ENCODE assay signal across 8 cellular contexts in genomic region chr6:125918681-125919566, GRCh38. TPM values are rescaled to one million over a fixed set of nuclear protein-coding genes. Genes with fewer than 3 reads are reported as not detected.
A peak's percentile ranks its signal among the peaks of the same experiment; 100 is the strongest.
DNase-seq lines count a peak whose midpoint lies in the region; ATAC-seq, FAIRE-seq and TF ChIP-seq lines count a peak whose summit lies in the region.

No MANE protein-coding gene starts in this region.

- peak overlapping the region; percentile 51 for H3K27ac ChIP-seq in fibroblast of lung (ENCODE audit: insufficient read depth, low read length)
- H3K27ac ChIP-seq in pancreas = peak overlapping the region; percentile 7 to 97 (median 64)

- CTCF ChIA-PET in activated CD4-positive, alpha-beta memory T cell treated with anti-CD3 and anti-CD28 coated beads, Interleukin-2, amount 10 ng/mL, durations not matched to agents 7 days and 5 days (lab: Charles Lee) = interaction anchor here (0.7 to 3.9 kb wide), 8 partner anchors 9 to 138 kb away, joined by 3 to 36 read pairs (median 6); partner anchors contain the start of genes HINT3 and NCOA7

- H3K9ac ChIP-seq in fibroblast of lung (ENCODE audit: insufficient read depth, low read length) = no peak overlapping the region

- no peaks in the 10 kb centered on the region for H3K36me3 ChIP-seq in fibroblast of lung (ENCODE audit: control insufficient read depth, insufficient read depth, low read length)
- peaks cover 0 to 16% (median 0%) of the 10 kb centered on the region in 3 donors for H3K36me3 ChIP-seq in pancreas

- H3K9me3 Mint-ChIP-seq in activated CD4-positive, alpha-beta memory T cell treated with anti-CD3 and anti-CD28 coated beads, Interleukin-2, amount 10 ng/mL, durations not matched to agents 7 days and 5 days = no peaks in the 10 kb centered on the region

- POLR2A ChIA-PET in activated CD4-positive, alpha-beta memory T cell treated with anti-CD3 and anti-CD28 coated beads, Interleukin-2, amount 10 ng/mL, durations not matched to agents 7 days and 5 days (lab: Charles Lee) = interaction anchor here (0.8 to 3.5 kb wide), 11 partner anchors 9 to 138 kb away, joined by 3 to 26 read pairs (median 5); partner anchors contain the start of genes HINT3 and NCOA7

- H4K20me1 ChIP-seq in fibroblast of lung (ENCODE audit: control insufficient read depth, extremely low read depth, insufficient read depth, low read length) = no peaks in the 10 kb centered on the region

- H2AFZ ChIP-seq in fibroblast of lung (ENCODE audit: low read length) = no peak overlapping the region

- WGBS in pancreas, 2 donors = 28 to 34% methylated on average over 13 of the region's 13 CpGs

- peak; percentile 53 for FAIRE-seq in pancreas (lab: Jason Lieb, UNC)

- no peak for TF ChIP-seq CTCF in fibroblast of lung (conservative IDR thresholded peaks at IDR 0.05 in 1 of 2, IDR thresholded peaks at IDR 0.05 in 1 of 2; ENCODE audit: low read depth in 1 of 2, low read length in 2 of 2)
- no peak for TF ChIP-seq CTCF in pancreas (IDR thresholded peaks at IDR 0.05)

- peak overlapping the region; percentile 82 for H3K27ac Mint-ChIP-seq in activated CD4-positive, alpha-beta memory T cell treated with anti-CD3 and anti-CD28 coated beads, Interleukin-2, amount 10 ng/mL, durations not matched to agents 7 days and 5 days

- H3K27me3 Mint-ChIP-seq in activated CD4-positive, alpha-beta memory T cell treated with anti-CD3 and anti-CD28 coated beads, Interleukin-2, amount 10 ng/mL, durations not matched to agents 7 days and 5 days = no peaks in the 10 kb centered on the region

- H3K4me1 ChIP-seq in fibroblast of lung (ENCODE audit: control insufficient read depth, extremely low read depth, insufficient read depth, low read length) (peaks cover 3% of the 10 kb centered on the region), pancreas (peaks cover 0 to 28% (median 0%) of the 10 kb centered on the region in 3 donors)

- H3K27me3 ChIP-seq in fibroblast of lung (ENCODE audit: control insufficient read depth, insufficient read depth, low read length) (no peaks in the 10 kb centered on the region), pancreas (no peaks in the 10 kb centered on the region)

- peaks cover 71% of the 10 kb centered on the region for H3K36me3 Mint-ChIP-seq in activated CD4-positive, alpha-beta memory T cell treated with anti-CD3 and anti-CD28 coated beads, Interleukin-2, amount 10 ng/mL, durations not matched to agents 7 days and 5 days (ENCODE audit: low read depth)

- intact Hi-C loops in pancreas (cut with DNase I) = no loop called here

- no peak overlapping the region for H3K4me2 ChIP-seq in fibroblast of lung (ENCODE audit: extremely low read depth, insufficient read depth, low read length)

- no peaks in the 10 kb centered on the region for H3K79me2 ChIP-seq in fibroblast of lung (ENCODE audit: control insufficient read depth, insufficient read depth, low read length)

- H3K4me3 ChIP-seq in fibroblast of lung (replicated peaks in 1 of 4; ENCODE audit: control extremely low read depth in 1 of 4, insufficient read depth in 1 of 4, low read depth in 3 of 4, low read length in 4 of 4) (peak overlapping the region in 2 of 4 experiments; percentile 9 to 18), pancreas (peak overlapping the region in 1 of 4 donors; percentile 40)

- H3K9me3 ChIP-seq in fibroblast of lung (ENCODE audit: control insufficient read depth, insufficient read depth, low read depth, low read length) (no peaks in the 10 kb centered on the region), pancreas (no peaks in the 10 kb centered on the region)

- H3K4me3 Mint-ChIP-seq in activated CD4-positive, alpha-beta memory T cell treated with anti-CD3 and anti-CD28 coated beads, Interleukin-2, amount 10 ng/mL, durations not matched to agents 7 days and 5 days = peak overlapping the region; percentile 74

- peak; percentile 51 for DNase-seq in activated naive CD4-positive, alpha-beta T cell treated with Interleukin-2 at 50 U/mL for 16 hours
- no peak for DNase-seq in activated naive CD4-positive, alpha-beta T cell (lab: John Stamatoyannopoulos, UW)
- DNase-seq in NCI-H2029 treated with DMSO at 0.1 percent for 48 hours (lab: John Stamatoyannopoulos, UW) (peak; percentile 93), fibroblast of lung (ENCODE audit: low read depth in 2 of 2) (peak; percentile 81 to 82), pancreas (peak in 3 of 6 donors; percentile 38 to 47 (median 45)), NCI-H345 treated with DMSO at 0.1 percent for 48 hours (lab: John Stamatoyannopoulos, UW; ENCODE audit: unreplicated experiment) (no peak)
- peak; percentile 58 for DNase-seq in activated CD4-positive, alpha-beta memory T cell treated with anti-CD3 and anti-CD28 coated beads, Interleukin-2, amount 10 ng/mL, durations not matched to agents 7 days and 5 days

- ATAC-seq in HG02798 (IDR thresholded peaks at IDR 0.05; ENCODE audit: poor library complexity, unreplicated experiment) (peak; percentile 97), pancreas (peak; percentile 85 to 92 (median 90))

- peaks cover 46% of the 10 kb centered on the region for H3K4me1 Mint-ChIP-seq in activated CD4-positive, alpha-beta memory T cell treated with anti-CD3 and anti-CD28 coated beads, Interleukin-2, amount 10 ng/mL, durations not matched to agents 7 days and 5 days

RNA-seq across cellular contexts. Expression of gene HINT3, which starts 37.6 kb away (rescaled TPM):
- 10 to 100 TPM; 11.0 to 11.7 TPM for total RNA-seq in activated CD4-positive, alpha-beta memory T cell treated with anti-CD3 and anti-CD28 coated beads, Interleukin-2, amount 10 ng/mL, durations not matched to agents 7 days and 5 days
- 28.8 and 36.8 TPM in 2 replicates for total RNA-seq in fibroblast of lung
- 1.7 and 2.1 TPM in 2 replicates for polyA plus RNA-seq in fibroblast of lung
- 8.9 and 10.7 TPM in 2 replicates for polyA plus RNA-seq in fibroblast of lung (2012)
- polyA minus RNA-seq in fibroblast of lung (ENCODE audit: low replicate concordance) = 0.16 and 0.41 TPM in 2 replicates
- total RNA-seq in pancreas = 10 to 100 TPM in 5 of 6 donors, 1 to 10 TPM in 1; 9.9 to 15.7 (median 11.9) TPM
- polyA plus RNA-seq in pancreas = 1 to 10 TPM; 2.6 to 8.7 TPM

Comparison
In these comparisons a context has a peak if more than half of its experiments do, and no peak if none do; other contexts are left out.
1. DNase-seq: peak in activated naive CD4-positive, alpha-beta T cell treated with Interleukin-2 at 50 U/mL for 16 hours (single experiment), NCI-H2029 treated with DMSO at 0.1 percent for 48 hours (single experiment), activated CD4-positive, alpha-beta memory T cell treated with anti-CD3 and anti-CD28 coated beads, Interleukin-2, amount 10 ng/mL, durations not matched to agents 7 days and 5 days (single experiment) and fibroblast of lung (2 of 2); none in activated naive CD4-positive, alpha-beta T cell (0 of 4) and NCI-H345 treated with DMSO at 0.1 percent for 48 hours (single experiment).